In the genomic region with DNA sequence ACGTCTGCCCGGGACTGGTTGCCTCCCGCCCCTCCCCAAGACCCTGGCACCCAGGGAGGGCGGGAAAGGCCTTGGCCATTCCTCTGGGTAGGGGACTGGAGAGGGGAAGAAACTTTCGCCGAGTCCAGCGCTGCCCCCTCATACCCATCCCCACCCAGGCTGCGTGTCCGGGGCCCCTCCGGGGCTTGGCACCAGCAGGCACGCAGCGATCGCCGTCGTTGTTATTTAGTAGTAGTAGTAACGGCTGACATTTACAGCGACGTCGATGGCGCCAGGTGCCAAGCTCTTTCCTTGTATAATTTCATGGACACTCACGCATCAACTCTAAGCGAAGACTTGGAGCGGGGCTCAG, we compare ENCODE assay signal across 14 cellular contexts. TPM values are rescaled to one million over a fixed set of nuclear protein-coding genes. Genes with fewer than 3 reads are reported as not detected.
DNase-seq lines count a peak whose midpoint lies in the region; ATAC-seq, FAIRE-seq and TF ChIP-seq lines count a peak whose summit lies in the region.
"Had no signal": no experiment of that assay in that cellular context is flagged by ENCODE, and none has a peak within 500 bp of the region (broad histone marks: within the 10 kb centered on the region; RNA-seq: fewer than 3 reads in every experiment).

No MANE protein-coding gene starts in this region.

- H3K9me3 Mint-ChIP-seq in naive thymus-derived CD8-positive, alpha-beta T cell, result peaks cover 0 to 2% (median 0%) of the 10 kb centered on the region in 9 donors
- H3K9me3 Mint-ChIP-seq: CD4-positive, alpha-beta memory T cell had no signal

- CTCF ChIA-PET in K562 (lab: Yijun Ruan, JAX; ENCODE audit: low intra/inter-chr PET ratio), result no interaction called here

- H3K27me3 ChIP-seq in HUES48 (ENCODE audit: control insufficient read depth, insufficient read depth, low read length), result peaks cover 50% of the 10 kb centered on the region
- H3K27me3 ChIP-seq in K562 (ENCODE audit: control insufficient read depth in 2 of 2, insufficient read depth in 2 of 2, low read length in 2 of 2), result peaks cover 0 to 12% of the 10 kb centered on the region in 2 experiments; a peak in 2 of 5 replicates
- peaks cover 36% of the 10 kb centered on the region for H3K27me3 ChIP-seq in lower lobe of right lung (ENCODE audit: low read depth)
- peaks cover 5 to 62% (median 44%) of the 10 kb centered on the region in 3 donors for H3K27me3 ChIP-seq in stomach

- peaks cover 3 to 27% (median 12%) of the 10 kb centered on the region in 5 donors for H3K27me3 Mint-ChIP-seq in naive thymus-derived CD8-positive, alpha-beta T cell

- H3K9me3 ChIP-seq in HUES48 (ENCODE audit: control insufficient read depth, insufficient read depth, low read length), result no peaks in the 10 kb centered on the region
- no peaks in the 10 kb centered on the region for H3K9me3 ChIP-seq in K562 (replicated peaks; ENCODE audit: control insufficient read depth, insufficient read depth, low read depth, low read length)
- no peaks in the 10 kb centered on the region for H3K9me3 ChIP-seq in lower lobe of right lung
- peaks cover 0 to 5% (median 2%) of the 10 kb centered on the region in 4 donors for H3K9me3 ChIP-seq in stomach

- H3K4me2 ChIP-seq in K562 (ENCODE audit: insufficient read depth, low read length), result peak overlapping the region; percentile 18; the same call in 1 of the 2 replicates

- TF ChIP-seq EP300 in K562 (IDR thresholded peaks at IDR 0.05; ENCODE audit: low read length), result no peak
- no peak for TF ChIP-seq EP300 in stomach (IDR thresholded peaks at IDR 0.05)

- TF ChIP-seq RAD21 in K562 (CRISPR knock-in tag; conservative IDR thresholded peaks at IDR 0.05 in 1 of 2, IDR thresholded peaks at IDR 0.05 in 1 of 2), result no peak

- H3K9me1 ChIP-seq in K562 (ENCODE audit: control insufficient read depth, insufficient read depth, low read length), result no peaks in the 10 kb centered on the region

- 69% methylated on average over 18 of the region's 23 CpGs for WGBS in K562 (ENCODE audit: insufficient coverage, low coverage, missing lambda C conversion rate)
- 23 to 29% (median 26%) methylated on average over 14 to 23 of the region's 23 CpGs for WGBS in stomach, 5 donors

- BruUV-seq in K562 (replicated peaks; lab: Mats Ljungman, UMichigan), result no TSS peak

- no peak for FAIRE-seq in K562 (lab: Jason Lieb, UNC)

- in situ Hi-C loops in K562 (cut with MboI), result loop anchor here (5.0 kb wide), 1 partner anchor 191 kb away; no protein-coding TSS in a partner anchor

- peaks cover 5 to 18% (median 10%) of the 10 kb centered on the region in 4 donors for H3K4me1 Mint-ChIP-seq in naive thymus-derived CD8-positive, alpha-beta T cell

- H3K4me3 ChIP-seq in HUES48 (ENCODE audit: low read depth, low read length) (peak overlapping the region; percentile 51; the same call in 1 of the 2 replicates), K562 (no peak overlapping the region), lower lobe of right lung (peak overlapping the region; percentile 57), stomach (peak overlapping the region; percentile 45 to 51 (median 48))

- H2AFZ ChIP-seq in K562 (ENCODE audit: low read depth, low read length), result 0 out of 2 replicates have a peak overlapping the region, but pooled peaks have one; percentile 74

- POLR2A ChIA-PET in K562 (lab: Yijun Ruan, JAX), result interaction anchor here (0.8 kb wide), 2 partner anchors 19 to 23 kb away, joined by 3 read pairs; no protein-coding TSS in a partner anchor
- POLR2A ChIA-PET in naive thymus-derived CD8-positive, alpha-beta T cell (lab: Charles Lee), result no interaction called here

- H3K9ac ChIP-seq in HUES48 (ENCODE audit: low read depth, low read length) (no peak overlapping the region), K562 (ENCODE audit: insufficient read depth in 1 of 2, low read depth in 2 of 2, low read length in 2 of 2) (peak overlapping the region in 1 of 2 experiments; percentile 87; a peak in 1 of 4 replicates)

- H3K36me3 ChIP-seq in HUES48 (ENCODE audit: control insufficient read depth, insufficient read depth, low read length), result no peaks in the 10 kb centered on the region
- no peaks in the 10 kb centered on the region for H3K36me3 ChIP-seq in K562 (ENCODE audit: control insufficient read depth, insufficient read depth, low read length)
- H3K36me3 ChIP-seq in lower lobe of right lung, result no peaks in the 10 kb centered on the region
- no peaks in the 10 kb centered on the region for H3K36me3 ChIP-seq in stomach

- H3K4me1 ChIP-seq in HUES48 (ENCODE audit: control insufficient read depth, insufficient read depth, low read length) (peaks cover 17% of the 10 kb centered on the region), K562 (replicated peaks in 1 of 2; ENCODE audit: control insufficient read depth in 2 of 2, insufficient read depth in 2 of 2, low read length in 2 of 2) (peaks cover 9 to 59% of the 10 kb centered on the region in 2 experiments), lower lobe of right lung (peaks cover 42% of the 10 kb centered on the region), stomach (peaks cover 40 to 52% (median 47%) of the 10 kb centered on the region in 4 donors)

- TF ChIP-seq POLR2A in K562 (conservative IDR thresholded peaks at IDR 0.05) (no peak), stomach (IDR thresholded peaks at IDR 0.05) (no peak)

- H4K20me1 ChIP-seq in K562 (replicated peaks; ENCODE audit: control insufficient read depth, insufficient read depth, low read length), result no peaks in the 10 kb centered on the region

- TF ChIP-seq CTCF in K562 (IDR thresholded peaks at IDR 0.05 in 2 of 3, conservative IDR thresholded peaks at IDR 0.05 in 1 of 3; ENCODE audit: insufficient read depth in 2 of 3, low read depth in 1 of 3, low read length in 3 of 3) (no peak), lower lobe of right lung (IDR thresholded peaks at IDR 0.05) (no peak), stomach (IDR thresholded peaks at IDR 0.05) (no peak)

- DNase-seq in K562 (ENCODE audit: extremely low read depth in 1 of 4, low spot score in 3 of 4) (no peak), lower lobe of right lung (no peak), stomach (no peak)
- no peak for DNase-seq in effector CD4-positive, alpha-beta T cell
- no peak for DNase-seq in naive thymus-derived CD8-positive, alpha-beta T cell
- DNase-seq: activated CD4-positive, CD25-positive, alpha-beta regulatory T cell treated with anti-CD3 and anti-CD28 coated beads, Interleukin-2, amount 50 U/mL, for 72 hours; amniotic stem cell; KG1; NCI-H1436; NCI-H510A treated with DMSO at 0.1 percent for 48 hours had no signal

- H3K27ac ChIP-seq in HUES48 (ENCODE audit: low read depth, low read length), result no peak overlapping the region
- H3K27ac ChIP-seq in K562 (ENCODE audit: extremely low read depth, low read depth, low read length), result no peak overlapping the region
- H3K27ac ChIP-seq in lower lobe of right lung, result no peak overlapping the region
- H3K27ac ChIP-seq in stomach, result peak overlapping the region in 4 of 5 donors; percentile 3 to 95 (median 60)

- peaks cover 0 to 3% (median 0%) of the 10 kb centered on the region in 3 donors for H3K36me3 Mint-ChIP-seq in naive thymus-derived CD8-positive, alpha-beta T cell
- H3K36me3 Mint-ChIP-seq: CD4-positive, alpha-beta memory T cell had no signal

- ATAC-seq in K562 (no peak), lower lobe of right lung (no peak), GM21576 (IDR thresholded peaks at IDR 0.05; ENCODE audit: unreplicated experiment) (no peak)
- ATAC-seq in naive thymus-derived CD8-positive, alpha-beta T cell, result no peak
- ATAC-seq: Panc1 had no signal

- H3K79me2 ChIP-seq in K562 (ENCODE audit: control insufficient read depth, insufficient read depth, low read length), result peaks cover 2% of the 10 kb centered on the region; the same call in 1 of the 3 replicates

- no peak overlapping the region for H3K27ac Mint-ChIP-seq in naive thymus-derived CD8-positive, alpha-beta T cell
- H3K27ac Mint-ChIP-seq: CD4-positive, alpha-beta memory T cell had no signal

- intact Hi-C loops in K562 (cut with micrococcal nuclease), result loop anchor here (5.0 kb wide), 1 partner anchor 79 kb away; no protein-coding TSS in a partner anchor
- intact Hi-C loops in lower lobe of right lung (cut with DNase I), result no loop called here
- intact Hi-C loops in stomach (cut with DNase I; ENCODE audit: low total_unique reads), result no loop called here

- H3K4me3 Mint-ChIP-seq in naive thymus-derived CD8-positive, alpha-beta T cell, result peak overlapping the region in 5 of 10 donors; percentile 26 to 44 (median 41)

TF ChIP-seq in K562, 482 proteins besides CTCF, POLR2A, EP300 and RAD21 (continues in another document):
- TF ChIP-seq GTF2A2 (tag; IDR thresholded peaks at IDR 0.05), result no peak

RNA-seq across cellular contexts. Expression of a gene that starts 3.3 kb away (rescaled TPM):
- 21.5 and 51.6 TPM in 2 replicates for total RNA-seq in K562 (2011; cell fraction: chromatin; rRNA removed; ENCODE audit: low replicate concordance)
- total RNA-seq in K562 (2011; cell fraction: nucleolus; rRNA removed), result 36.1 and 57.4 TPM in 2 replicates
- total RNA-seq in K562 (2011; cell fraction: nucleoplasm; rRNA removed), result 30.2 and 38.4 TPM in 2 replicates
- total RNA-seq in K562 (2014; rRNA removed) (8.1 and 10.0 TPM in 2 replicates), K562 (2014; rRNA removed; fragmentation: Illumina TruSeq; extraction: Trizol) (3.6 and 5.0 TPM in 2 replicates), K562 (2015; rRNA removed; fragmentation: Illumina TruSeq; extraction: Trizol) (4.6 and 6.1 TPM in 2 replicates), K562 (2021) (9.8 and 10.2 TPM in 2 replicates), lower lobe of right lung (27.1 TPM), stomach (10 to 100 TPM; 11.1 to 93.0 (median 55.9) TPM)
- polyA plus RNA-seq in K562 (2011; rRNA removed) (7.9 TPM in 2 replicates), K562 (2014; fragmentation: Illumina TruSeq; extraction: Trizol) (2.5 and 4.7 TPM in 2 replicates), K562 (2014; fragmentation: Nextera tagmentation; extraction: Ambion mirVana) (1 to 10 TPM; 3.9 to 9.5 TPM), K562 (2014; rRNA removed) (2.6 and 3.6 TPM in 2 replicates), stomach (10 to 100 TPM; 15.0 to 36.0 (median 25.3) TPM)
- 5.2 and 10.8 TPM in 2 replicates for polyA plus RNA-seq in K562 (2011; cell fraction: cytosol; rRNA removed)
- 13.3 and 32.6 TPM in 2 replicates for polyA plus RNA-seq in K562 (2011; cell fraction: nucleus; rRNA removed)
- 6.4 and 9.1 TPM in 2 replicates for polyA plus RNA-seq in K562 (2012)
- 24.4 and 37.5 TPM in 2 replicates for polyA minus RNA-seq in K562 (2011; rRNA and poly(A)+ RNA removed)
- 34.5 and 45.2 TPM in 2 replicates for polyA minus RNA-seq in K562 (2011; cell fraction: cytosol; rRNA and poly(A)+ RNA removed)
- 11.0 and 13.5 TPM in 2 replicates for polyA minus RNA-seq in K562 (2011; cell fraction: nucleus; rRNA and poly(A)+ RNA removed)
- under 1 TPM; 0.21 to 0.30 TPM for total RNA-seq in naive thymus-derived CD8-positive, alpha-beta T cell
- polyA plus RNA-seq in naive thymus-derived CD8-positive, alpha-beta T cell, result not detected
- polyA plus RNA-seq: CD4-positive, alpha-beta memory T cell had no signal

Comparison
In these comparisons a context has a peak if more than half of its experiments do, and no peak if none do; other contexts are left out.
1. H3K27ac ChIP-seq: peak in stomach (4 of 5); none in HUES48 (single experiment), K562 (single experiment) and lower lobe of right lung (single experiment).